Comparison of ENCODE assay signal across 1 cellular context in genomic region chr7:73522081-73522818, GRCh38.
A peak's percentile ranks its signal among the peaks of the same experiment; 100 is the strongest.
TF ChIP-seq lines count a peak whose summit lies in the region.

TSS of gene BAZ1B (minus strand) at chr7:73522293. CDS start at chr7:73521933, 360 bp downstream.

TF ChIP-seq in K562, 482 proteins besides CTCF, POLR2A, EP300 and RAD21 (continued from another document and continues in another):
- TF ChIP-seq ID3 (CRISPR knock-in tag; IDR thresholded peaks at IDR 0.05) (no peak), ID3 (tag; IDR thresholded peaks at IDR 0.05) (peak; percentile 86; the same call in 1 of the 2 replicates), NEUROD1 (IDR thresholded peaks at IDR 0.05; ENCODE audit: borderline replicate concordance, low read depth, low read length, partially characterized antibody) (peak; percentile 96), HOXB6 (CRISPR knock-in tag; IDR thresholded peaks at IDR 0.05; ENCODE audit: borderline replicate concordance) (no peak), EHMT2 (IDR thresholded peaks at IDR 0.05) (no peak), BRCA1 (IDR thresholded peaks at IDR 0.05) (no peak), BRCA1 (CRISPR knock-in tag; IDR thresholded peaks at IDR 0.05) (no peak), SRSF7 (optimal IDR thresholded peaks at IDR 0.05; ENCODE audit: low read depth, low read length) (no peak), PML (IDR thresholded peaks at IDR 0.05; ENCODE audit: low read length) (peak; percentile 77; the same call in 1 of the 2 replicates), SMC3 (conservative IDR thresholded peaks at IDR 0.05; ENCODE audit: insufficient read depth, low read depth, low read length) (peak; percentile 17; the same call in 1 of the 2 replicates), NCOA6 (IDR thresholded peaks at IDR 0.05) (peak; percentile 96), CBX3 (IDR thresholded peaks at IDR 0.05; ENCODE audit: borderline replicate concordance in 1 of 2, low read length in 2 of 2) (no peak), DACH1 (IDR thresholded peaks at IDR 0.05; ENCODE audit: partially characterized antibody) (no peak), LEF1 (IDR thresholded peaks at IDR 0.05) (peak; percentile 80), NCOA2 (IDR thresholded peaks at IDR 0.05; ENCODE audit: partially characterized antibody in 2 of 2) (no peak), ZNF589 (CRISPR knock-in tag; IDR thresholded peaks at IDR 0.05; ENCODE audit: low read depth) (no peak), ZNF124 (CRISPR knock-in tag; IDR thresholded peaks at IDR 0.05) (no peak), CBFA2T2 (conservative IDR thresholded peaks at IDR 0.05) (no peak), ETV6 (IDR thresholded peaks at IDR 0.05; ENCODE audit: borderline replicate concordance in 1 of 2, low read depth in 2 of 2, low read length in 1 of 2) (no peak; a peak in 1 of 4 replicates), ETV6 (CRISPR knock-in tag; IDR thresholded peaks at IDR 0.05; ENCODE audit: borderline replicate concordance) (no peak), MITF (IDR thresholded peaks at IDR 0.05) (no peak), ELK1 (CRISPR knock-in tag; IDR thresholded peaks at IDR 0.05) (no peak), HNRNPH1 (optimal IDR thresholded peaks at IDR 0.05; ENCODE audit: low read depth, low read length) (no peak), E2F3 (CRISPR knock-in tag; IDR thresholded peaks at IDR 0.05) (peak; percentile 100), MIER1 (IDR thresholded peaks at IDR 0.05; ENCODE audit: low read depth) (no peak), ZFP1 (CRISPR knock-in tag; IDR thresholded peaks at IDR 0.05) (no peak), COPS2 (conservative IDR thresholded peaks at IDR 0.05) (no peak), ETV5 (CRISPR knock-in tag; IDR thresholded peaks at IDR 0.05; ENCODE audit: low read depth) (peak; percentile 81), NFYB (IDR thresholded peaks at IDR 0.05; ENCODE audit: extremely low read depth, insufficient read length) (peak; percentile 97), ZNF274 (IDR thresholded peaks at IDR 0.05; ENCODE audit: borderline replicate concordance, low read depth, low read length) (no peak), SIN3A (IDR thresholded peaks at IDR 0.05; ENCODE audit: borderline replicate concordance in 2 of 2, control insufficient read depth in 1 of 2, low read depth in 2 of 2, low read length in 2 of 2) (peak in 1 of 2 experiments; percentile 79; a peak in 2 of 4 replicates), TARDBP (IDR thresholded peaks at IDR 0.05) (0 out of 2 replicates have a peak, but pooled peaks have one; percentile 16), DPF2 (IDR thresholded peaks at IDR 0.05) (peak; percentile 75), EP400 (IDR thresholded peaks at IDR 0.05) (peak; percentile 99), GTF2E2 (tag; IDR thresholded peaks at IDR 0.05) (peak; percentile 83; the same call in 1 of the 2 replicates), POLR2B (IDR thresholded peaks at IDR 0.05; ENCODE audit: low read depth, partially characterized antibody) (peak; percentile 73), TCF7 (IDR thresholded peaks at IDR 0.05; ENCODE audit: borderline replicate concordance) (peak; percentile 38; the same call in 1 of the 2 replicates), FIP1L1 (IDR thresholded peaks at IDR 0.05; ENCODE audit: low read depth, low read length, poor library complexity, severe bottlenecking) (no peak), MYC (IDR thresholded peaks at IDR 0.05; ENCODE audit: low read depth, low read length) (peak; percentile 82), MYC (CRISPR knock-in tag; IDR thresholded peaks at IDR 0.05; ENCODE audit: borderline replicate concordance, low read depth) (peak; percentile 50; the same call in 1 of the 2 replicates), ZNF316 (IDR thresholded peaks at IDR 0.05) (no peak), BMI1 (IDR thresholded peaks at IDR 0.05; ENCODE audit: low read length) (no peak), ZNF586 (CRISPR knock-in tag; conservative IDR thresholded peaks at IDR 0.05) (no peak), ZNF583 (CRISPR knock-in tag; IDR thresholded peaks at IDR 0.05) (no peak), TAF9B (IDR thresholded peaks at IDR 0.05; ENCODE audit: partially characterized antibody) (peak; percentile 85), ZNF3 (CRISPR knock-in tag; IDR thresholded peaks at IDR 0.05) (no peak), ZNF146 (CRISPR knock-in tag; IDR thresholded peaks at IDR 0.05; ENCODE audit: unreplicated experiment) (no peak), STAT5A (IDR thresholded peaks at IDR 0.05; ENCODE audit: borderline replicate concordance, low read length) (no peak; the same call in 1 of the 2 replicates), PTBP1 (IDR thresholded peaks at IDR 0.05; ENCODE audit: low read depth, low read length) (0 out of 2 replicates have a peak, but pooled peaks have one; percentile 30), ZNF184 (CRISPR knock-in tag; IDR thresholded peaks at IDR 0.05) (no peak), XRCC5 (IDR thresholded peaks at IDR 0.05; ENCODE audit: low read depth, low read length) (0 out of 2 replicates have a peak, but pooled peaks have one; percentile 16), SAFB2 (IDR thresholded peaks at IDR 0.05; ENCODE audit: borderline replicate concordance, low read depth, low read length, severe bottlenecking) (no peak), ELF1 (tag; IDR thresholded peaks at IDR 0.05) (peak; percentile 42; the same call in 1 of the 2 replicates), STAT6 (CRISPR knock-in tag; IDR thresholded peaks at IDR 0.05) (no peak), PHF20 (IDR thresholded peaks at IDR 0.05; ENCODE audit: partially characterized antibody) (peak; percentile 73), SRF (CRISPR knock-in tag; IDR thresholded peaks at IDR 0.05) (peak in 1 of 2 experiments; percentile 63; a peak in 1 of 4 replicates), THRAP3 (IDR thresholded peaks at IDR 0.05; ENCODE audit: borderline replicate concordance) (no peak), LARP7 (IDR thresholded peaks at IDR 0.05) (no peak), NBN (IDR thresholded peaks at IDR 0.05; ENCODE audit: low read depth) (no peak; the same call in 1 of the 2 replicates), NR2C2 (CRISPR knock-in tag; IDR thresholded peaks at IDR 0.05) (peak; percentile 99), NR2C2 (tag; IDR thresholded peaks at IDR 0.05) (peak; percentile 100)
- TF ChIP-seq, protein P1, sequence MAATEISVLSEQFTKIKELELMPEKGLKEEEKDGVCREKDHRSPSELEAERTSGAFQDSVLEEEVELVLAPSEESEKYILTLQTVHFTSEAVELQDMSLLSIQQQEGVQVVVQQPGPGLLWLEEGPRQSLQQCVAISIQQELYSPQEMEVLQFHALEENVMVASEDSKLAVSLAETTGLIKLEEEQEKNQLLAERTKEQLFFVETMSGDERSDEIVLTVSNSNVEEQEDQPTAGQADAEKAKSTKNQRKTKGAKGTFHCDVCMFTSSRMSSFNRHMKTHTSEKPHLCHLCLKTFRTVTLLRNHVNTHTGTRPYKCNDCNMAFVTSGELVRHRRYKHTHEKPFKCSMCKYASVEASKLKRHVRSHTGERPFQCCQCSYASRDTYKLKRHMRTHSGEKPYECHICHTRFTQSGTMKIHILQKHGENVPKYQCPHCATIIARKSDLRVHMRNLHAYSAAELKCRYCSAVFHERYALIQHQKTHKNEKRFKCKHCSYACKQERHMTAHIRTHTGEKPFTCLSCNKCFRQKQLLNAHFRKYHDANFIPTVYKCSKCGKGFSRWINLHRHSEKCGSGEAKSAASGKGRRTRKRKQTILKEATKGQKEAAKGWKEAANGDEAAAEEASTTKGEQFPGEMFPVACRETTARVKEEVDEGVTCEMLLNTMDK (IDR thresholded peaks at IDR 0.05; ENCODE audit: borderline replicate concordance, insufficient read depth, low read depth, low read length, poor library complexity, severe bottlenecking) = peak; percentile 30
- TF ChIP-seq, protein P2, sequence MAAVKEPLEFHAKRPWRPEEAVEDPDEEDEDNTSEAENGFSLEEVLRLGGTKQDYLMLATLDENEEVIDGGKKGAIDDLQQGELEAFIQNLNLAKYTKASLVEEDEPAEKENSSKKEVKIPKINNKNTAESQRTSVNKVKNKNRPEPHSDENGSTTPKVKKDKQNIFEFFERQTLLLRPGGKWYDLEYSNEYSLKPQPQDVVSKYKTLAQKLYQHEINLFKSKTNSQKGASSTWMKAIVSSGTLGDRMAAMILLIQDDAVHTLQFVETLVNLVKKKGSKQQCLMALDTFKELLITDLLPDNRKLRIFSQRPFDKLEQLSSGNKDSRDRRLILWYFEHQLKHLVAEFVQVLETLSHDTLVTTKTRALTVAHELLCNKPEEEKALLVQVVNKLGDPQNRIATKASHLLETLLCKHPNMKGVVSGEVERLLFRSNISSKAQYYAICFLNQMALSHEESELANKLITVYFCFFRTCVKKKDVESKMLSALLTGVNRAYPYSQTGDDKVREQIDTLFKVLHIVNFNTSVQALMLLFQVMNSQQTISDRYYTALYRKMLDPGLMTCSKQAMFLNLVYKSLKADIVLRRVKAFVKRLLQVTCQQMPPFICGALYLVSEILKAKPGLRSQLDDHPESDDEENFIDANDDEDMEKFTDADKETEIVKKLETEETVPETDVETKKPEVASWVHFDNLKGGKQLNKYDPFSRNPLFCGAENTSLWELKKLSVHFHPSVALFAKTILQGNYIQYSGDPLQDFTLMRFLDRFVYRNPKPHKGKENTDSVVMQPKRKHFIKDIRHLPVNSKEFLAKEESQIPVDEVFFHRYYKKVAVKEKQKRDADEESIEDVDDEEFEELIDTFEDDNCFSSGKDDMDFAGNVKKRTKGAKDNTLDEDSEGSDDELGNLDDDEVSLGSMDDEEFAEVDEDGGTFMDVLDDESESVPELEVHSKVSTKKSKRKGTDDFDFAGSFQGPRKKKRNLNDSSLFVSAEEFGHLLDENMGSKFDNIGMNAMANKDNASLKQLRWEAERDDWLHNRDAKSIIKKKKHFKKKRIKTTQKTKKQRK (IDR thresholded peaks at IDR 0.05; ENCODE audit: borderline replicate concordance, low read depth, low read length) = no peak
- TF ChIP-seq, protein P3, sequence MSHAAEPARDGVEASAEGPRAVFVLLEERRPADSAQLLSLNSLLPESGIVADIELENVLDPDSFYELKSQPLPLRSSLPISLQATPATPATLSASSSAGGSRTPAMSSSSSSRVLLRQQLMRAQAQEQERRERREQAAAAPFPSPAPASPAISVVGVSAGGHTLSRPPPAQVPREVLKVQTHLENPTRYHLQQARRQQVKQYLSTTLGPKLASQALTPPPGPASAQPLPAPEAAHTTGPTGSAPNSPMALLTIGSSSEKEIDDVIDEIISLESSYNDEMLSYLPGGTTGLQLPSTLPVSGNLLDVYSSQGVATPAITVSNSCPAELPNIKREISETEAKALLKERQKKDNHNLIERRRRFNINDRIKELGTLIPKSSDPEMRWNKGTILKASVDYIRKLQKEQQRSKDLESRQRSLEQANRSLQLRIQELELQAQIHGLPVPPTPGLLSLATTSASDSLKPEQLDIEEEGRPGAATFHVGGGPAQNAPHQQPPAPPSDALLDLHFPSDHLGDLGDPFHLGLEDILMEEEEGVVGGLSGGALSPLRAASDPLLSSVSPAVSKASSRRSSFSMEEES (CRISPR knock-in tag; IDR thresholded peaks at IDR 0.05) = no peak
- TF ChIP-seq, protein P4, sequence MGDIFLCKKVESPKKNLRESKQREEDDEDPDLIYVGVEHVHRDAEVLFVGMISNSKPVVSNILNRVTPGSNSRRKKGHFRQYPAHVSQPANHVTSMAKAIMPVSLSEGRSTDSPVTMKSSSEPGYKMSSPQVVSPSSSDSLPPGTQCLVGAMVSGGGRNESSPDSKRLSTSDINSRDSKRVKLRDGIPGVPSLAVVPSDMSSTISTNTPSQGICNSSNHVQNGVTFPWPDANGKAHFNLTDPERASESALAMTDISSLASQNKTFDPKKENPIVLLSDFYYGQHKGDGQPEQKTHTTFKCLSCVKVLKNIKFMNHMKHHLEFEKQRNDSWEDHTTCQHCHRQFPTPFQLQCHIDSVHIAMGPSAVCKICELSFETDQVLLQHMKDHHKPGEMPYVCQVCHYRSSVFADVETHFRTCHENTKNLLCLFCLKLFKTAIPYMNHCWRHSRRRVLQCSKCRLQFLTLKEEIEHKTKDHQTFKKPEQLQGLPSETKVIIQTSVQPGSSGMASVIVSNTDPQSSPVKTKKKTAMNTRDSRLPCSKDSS (IDR thresholded peaks at IDR 0.05; ENCODE audit: low read depth, partially characterized antibody) = no peak
